29 cellular contexts compared by ENCODE assay signal in the genomic region with DNA sequence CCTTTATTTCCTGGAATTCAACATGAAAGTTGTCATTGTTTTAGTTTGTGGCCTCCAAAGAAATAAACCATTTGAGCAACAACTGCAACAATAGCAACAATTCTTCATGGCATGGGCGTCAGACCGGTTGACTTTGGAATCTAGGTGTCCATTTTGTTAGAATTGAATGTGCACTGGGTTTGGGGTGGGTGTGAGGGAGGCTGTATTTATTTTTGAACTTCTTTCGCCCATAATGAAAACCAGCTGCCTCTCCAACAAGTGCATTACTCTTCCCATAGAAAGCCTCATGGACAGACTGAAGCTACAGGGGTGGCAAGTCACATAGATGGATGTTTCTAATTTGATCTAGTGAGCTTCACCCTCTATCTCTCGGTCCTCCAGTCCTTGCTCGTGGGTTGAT.
"Had no signal": no experiment of that assay in that cellular context is flagged by ENCODE, and none has a peak within 500 bp of the region (broad histone marks: within the 10 kb centered on the region; RNA-seq: fewer than 3 reads in every experiment).

No MANE protein-coding gene starts in this region.

- ATAC-seq: activated CD8-positive, alpha-beta T cell treated with anti-CD3 and anti-CD28 coated beads for 36 hours; activated T-cell treated with anti-CD3 and anti-CD28 coated beads, Interleukin-2, amount 50 U/mL, for 72 hours; activated T-helper 17 cell treated with anti-CD3 and anti-CD28 coated beads, Interleukin-2, amount 50 U/mL, for 72 hours; PC-3 had no signal

- H3K9me3 ChIP-seq: SK-N-SH had no signal

- H3K36me3 ChIP-seq: brain microvascular endothelial cell had no signal

- H3K36me3 Mint-ChIP-seq: activated naive CD8-positive, alpha-beta T cell treated with anti-CD3 and anti-CD28 coated beads for 36 hours had no signal

- H3K27ac ChIP-seq: brain microvascular endothelial cell, RWPE1 had no signal

- H3K4me1 Mint-ChIP-seq: activated B cell treated with CpG ODN at 0.5 μM for 24 hours; activated CD4-positive, alpha-beta T cell treated with anti-CD3 and anti-CD28 coated beads, Interleukin-2, amount 10 ng/mL, durations not matched to agents 24 days and 14 days; activated naive CD8-positive, alpha-beta T cell treated with anti-CD3 and anti-CD28 coated beads for 36 hours; activated T-helper 17 cell treated with anti-CD3 and anti-CD28 coated beads, Interleukin-2, amount 50 U/mL, for 72 hours had no signal

- H3K9me3 Mint-ChIP-seq: activated B cell treated with CpG ODN at 0.5 μM for 24 hours; activated CD4-positive, alpha-beta T cell treated with anti-CD3 and anti-CD28 coated beads, Interleukin-2, amount 10 ng/mL, durations not matched to agents 24 days and 14 days; activated CD8-positive, alpha-beta T cell treated with anti-CD3 and anti-CD28 coated beads for 36 hours; activated naive CD8-positive, alpha-beta T cell treated with anti-CD3 and anti-CD28 coated beads for 36 hours; activated T-cell treated with anti-CD3 and anti-CD28 coated beads, Interleukin-2, amount 50 U/mL, for 72 hours; activated T-helper 17 cell treated with anti-CD3 and anti-CD28 coated beads, Interleukin-2, amount 50 U/mL, for 72 hours; T-helper 1 cell treated with Interleukin-12 subunit alpha and Interleukin-12 subunit beta and Interleukin-4 antibody, amounts not matched to agents 30 μg/mL and 1 μg/mL, for 36 hours; T-helper 2 cell treated with Interferon-gamma antibody and Interleukin-4, amounts not matched to agents 5 μg/mL and 100 μg/mL, for 36 hours had no signal

- DNase-seq: activated B cell treated with CpG ODN at 0.5 μM for 24 hours; activated CD4-positive, alpha-beta T cell treated with anti-CD3 and anti-CD28 coated beads, Interleukin-2, amount 10 ng/mL, durations not matched to agents 24 days and 14 days; activated CD4-positive, alpha-beta T cell treated with anti-CD3 and anti-CD28 coated beads, Interleukin-2, amount 50 U/mL, for 4 hours; activated CD8-positive, alpha-beta T cell treated with anti-CD3 and anti-CD28 coated beads for 36 hours; activated effector memory CD4-positive, alpha-beta T cell treated with anti-CD3 and anti-CD28 coated beads, Interleukin-2, amount 50 U/mL, for 16 hours; activated naive CD4-positive, alpha-beta T cell; activated naive CD4-positive, alpha-beta T cell treated with anti-CD3 and anti-CD28 coated beads, Interleukin-2, amount 50 U/mL, for 16 hours; activated naive CD8-positive, alpha-beta T cell treated with anti-CD3 and anti-CD28 coated beads for 36 hours; activated T-cell treated with anti-CD3 and anti-CD28 coated beads, Interleukin-2, amount 50 U/mL, for 1 hour; activated T-cell treated with anti-CD3 and anti-CD28 coated beads, Interleukin-2, amount 50 U/mL, for 72 hours; amniotic stem cell; aorta; brain microvascular endothelial cell; central memory CD4-positive, alpha-beta T cell; Karpas-422; KBM-7; NCI-H1417 treated with DMSO at 0.1 percent for 48 hours; NCI-H187 treated with DMSO at 0.1 percent for 48 hours; NCI-H2081; NCI-H2227 treated with DMSO at 0.1 percent for 48 hours; NCI-H446; NK-92 treated with Interleukin-12 subunit alpha and Interleukin-12 subunit beta, amount 100 ng/mL, for 24 hours; PC-3; Right ventricle myocardium superior had no signal

- H3K27me3 ChIP-seq: brain microvascular endothelial cell had no signal

- H3K27ac Mint-ChIP-seq: activated B cell treated with CpG ODN at 0.5 μM for 24 hours; activated CD4-positive, alpha-beta T cell treated with anti-CD3 and anti-CD28 coated beads, Interleukin-2, amount 10 ng/mL, durations not matched to agents 24 days and 14 days; activated CD8-positive, alpha-beta T cell treated with anti-CD3 and anti-CD28 coated beads for 36 hours; activated naive CD8-positive, alpha-beta T cell treated with anti-CD3 and anti-CD28 coated beads for 36 hours; activated T-cell treated with anti-CD3 and anti-CD28 coated beads, Interleukin-2, amount 50 U/mL, for 72 hours; activated T-helper 17 cell treated with anti-CD3 and anti-CD28 coated beads, Interleukin-2, amount 50 U/mL, for 72 hours; T-helper 1 cell treated with Interleukin-12 subunit alpha and Interleukin-12 subunit beta and Interleukin-4 antibody, amounts not matched to agents 30 μg/mL and 1 μg/mL, for 36 hours; T-helper 2 cell treated with Interferon-gamma antibody and Interleukin-4, amounts not matched to agents 5 μg/mL and 100 μg/mL, for 36 hours had no signal

- H3K27me3 Mint-ChIP-seq: activated naive CD8-positive, alpha-beta T cell treated with anti-CD3 and anti-CD28 coated beads for 36 hours; activated T-helper 17 cell treated with anti-CD3 and anti-CD28 coated beads, Interleukin-2, amount 50 U/mL, for 72 hours had no signal

- H3K4me3 Mint-ChIP-seq: activated B cell treated with CpG ODN at 0.5 μM for 24 hours; activated CD4-positive, alpha-beta T cell treated with anti-CD3 and anti-CD28 coated beads, Interleukin-2, amount 10 ng/mL, durations not matched to agents 24 days and 14 days; activated CD8-positive, alpha-beta T cell treated with anti-CD3 and anti-CD28 coated beads for 36 hours; activated naive CD8-positive, alpha-beta T cell treated with anti-CD3 and anti-CD28 coated beads for 36 hours; activated T-cell treated with anti-CD3 and anti-CD28 coated beads, Interleukin-2, amount 50 U/mL, for 72 hours; activated T-helper 17 cell treated with anti-CD3 and anti-CD28 coated beads, Interleukin-2, amount 50 U/mL, for 72 hours; T-helper 1 cell treated with Interleukin-12 subunit alpha and Interleukin-12 subunit beta and Interleukin-4 antibody, amounts not matched to agents 30 μg/mL and 1 μg/mL, for 36 hours; T-helper 2 cell treated with Interferon-gamma antibody and Interleukin-4, amounts not matched to agents 5 μg/mL and 100 μg/mL, for 36 hours had no signal
